Comparison of ENCODE assay signal across 9 cellular contexts in genomic region chr4:184268574-184269160, GRCh38.
A peak's percentile ranks its signal among the peaks of the same experiment; 100 is the strongest.
DNase-seq lines count a peak whose midpoint lies in the region; ATAC-seq and TF ChIP-seq lines count a peak whose summit lies in the region.
"Had no signal": no experiment of that assay in that cellular context is flagged by ENCODE, and none has a peak within 500 bp of the region (broad histone marks: within the 10 kb centered on the region; RNA-seq: fewer than 3 reads in every experiment).

No MANE protein-coding gene starts in this region.

- no peaks in the 10 kb centered on the region for H3K9me3 ChIP-seq in neuron (ENCODE audit: low read length)

- no peaks in the 10 kb centered on the region for H3K36me3 ChIP-seq in neuron (ENCODE audit: insufficient read depth, low read length)

- DNase-seq in GM12864 (ENCODE audit: low read depth) (no peak), NB4 (ENCODE audit: low read depth) (peak; percentile 65), astrocyte of the spinal cord (ENCODE audit: low read depth, low spot score) (peak; percentile 14), C1 segment of cervical spinal cord (lab: John Stamatoyannopoulos, UW) (no peak), globus pallidus (ENCODE audit: low spot score) (no peak), RPMI8226 (no peak)

- H3K27me3 ChIP-seq in neuron (ENCODE audit: insufficient read depth, low read length), result no peaks in the 10 kb centered on the region

- in situ Hi-C loops in astrocyte of the spinal cord (cut with HindIII; ENCODE audit: low sequenced_read_pairs), result no loop called here

- peak overlapping the region; percentile 2 for H2AFZ ChIP-seq in neuron (ENCODE audit: low read depth, low read length)

- peak; percentile 3 for TF ChIP-seq CTCF in GM12864 (IDR thresholded peaks at IDR 0.05; ENCODE audit: low read depth, low read length, missing control alignments)
- peak; percentile 15 for TF ChIP-seq CTCF in NB4 (IDR thresholded peaks at IDR 0.05; ENCODE audit: low read depth, low read length)
- peak; percentile 2 for TF ChIP-seq CTCF in astrocyte of the spinal cord (IDR thresholded peaks at IDR 0.05; ENCODE audit: low read depth, low read length)

- TF ChIP-seq POLR2A in NB4 (IDR thresholded peaks at IDR 0.05; ENCODE audit: extremely low read depth, insufficient read length), result no peak

- ATAC-seq in HG03095 (IDR thresholded peaks at IDR 0.05; ENCODE audit: unreplicated experiment), result no peak

- H3K4me1 ChIP-seq in neuron (ENCODE audit: insufficient read depth, low read length), result peaks cover 24% of the 10 kb centered on the region

- H3K4me3 ChIP-seq in GM12864 (ENCODE audit: low read depth, low read length) (peak overlapping the region; percentile 11; the same call in 1 of the 2 replicates), NB4 (ENCODE audit: low read depth, low read length) (peak overlapping the region; percentile 75), astrocyte of the spinal cord (ENCODE audit: low read depth, low read length) (no peak overlapping the region), neuron (ENCODE audit: low read length) (no peak overlapping the region)
- H3K4me3 ChIP-seq: lung had no signal

Comparison
In these comparisons a context has a peak if more than half of its experiments do, and no peak if none do; other contexts are left out.
1. DNase-seq: peak in NB4 (single experiment) and astrocyte of the spinal cord (single experiment); none in GM12864 (single experiment), C1 segment of cervical spinal cord (0 of 14), globus pallidus (single experiment) and RPMI8226 (single experiment).
2. H3K4me3 ChIP-seq: peak in GM12864 (single experiment) and NB4 (single experiment); none in astrocyte of the spinal cord (single experiment) and neuron (single experiment).
3. Peak in every context shown above with its lines, with median percentiles within 50 percentile points of each other: CTCF ChIP-seq.